In the genomic region with DNA sequence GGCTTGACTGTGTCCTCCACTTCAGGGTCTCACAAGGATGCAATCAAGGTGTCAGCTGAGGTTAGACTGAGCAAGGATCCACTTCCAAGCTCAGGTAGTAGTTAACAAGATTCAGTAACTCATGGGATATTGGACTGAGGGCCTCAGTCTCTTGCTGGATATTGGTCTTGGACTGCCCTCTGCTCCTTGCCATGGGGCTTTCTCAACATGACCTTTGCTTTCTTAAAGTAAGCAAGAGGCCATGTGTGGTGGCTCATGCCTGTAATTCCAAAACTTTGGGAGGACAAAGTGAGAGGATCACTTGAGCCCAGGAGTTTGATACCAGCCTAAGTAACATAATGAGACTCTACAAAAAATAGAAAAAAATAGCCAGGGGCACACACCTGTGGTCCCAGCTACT, we compare ENCODE assay signal across 21 cellular contexts.
DNase-seq lines count a peak whose midpoint lies in the region; ATAC-seq and TF ChIP-seq lines count a peak whose summit lies in the region.
"Had no signal": no experiment of that assay in that cellular context is flagged by ENCODE, and none has a peak within 500 bp of the region (broad histone marks: within the 10 kb centered on the region; RNA-seq: fewer than 3 reads in every experiment).

No MANE protein-coding gene starts in this region.

- no peaks in the 10 kb centered on the region for H3K9me2 ChIP-seq in OCI-LY1 (ENCODE audit: low read depth, low read length)

- no peaks in the 10 kb centered on the region for H3K27me3 Mint-ChIP-seq in activated T-cell treated with anti-CD3 and anti-CD28 coated beads, Interleukin-2, amount 50 U/mL, for 24 hours
- no peaks in the 10 kb centered on the region for H3K27me3 Mint-ChIP-seq in activated naive CD8-positive, alpha-beta T cell treated with anti-CD3 and anti-CD28 coated beads, Interleukin-2, amount 50 U/mL, for 24 hours
- no peaks in the 10 kb centered on the region for H3K27me3 Mint-ChIP-seq in memory B cell

- H3K9me3 ChIP-seq in OCI-LY1 (ENCODE audit: low read length), result no peaks in the 10 kb centered on the region

- ATAC-seq in activated naive CD8-positive, alpha-beta T cell treated with anti-CD3 and anti-CD28 coated beads, Interleukin-2, amount 50 U/mL, for 24 hours, result no peak
- no peak for ATAC-seq in memory B cell (ENCODE audit: low read depth)

- no peak overlapping the region for H3K4me2 ChIP-seq in OCI-LY1 (ENCODE audit: low read length)

- peaks cover 57% of the 10 kb centered on the region for H3K4me1 ChIP-seq in OCI-LY1 (ENCODE audit: insufficient read depth, low read length, severe bottlenecking)

- H3K36me3 ChIP-seq in OCI-LY1 (ENCODE audit: insufficient read depth, low read length), result no peaks in the 10 kb centered on the region

- no peak overlapping the region for H3K4me3 Mint-ChIP-seq in activated T-cell treated with anti-CD3 and anti-CD28 coated beads, Interleukin-2, amount 50 U/mL, for 24 hours
- no peak overlapping the region for H3K4me3 Mint-ChIP-seq in activated naive CD8-positive, alpha-beta T cell treated with anti-CD3 and anti-CD28 coated beads, Interleukin-2, amount 50 U/mL, for 24 hours
- H3K4me3 Mint-ChIP-seq in memory B cell, result no peak overlapping the region
- H3K4me3 Mint-ChIP-seq: CD14-positive monocyte, H9, HFFc6 had no signal

- no peaks in the 10 kb centered on the region for H3F3A ChIP-seq in OCI-LY1 (ENCODE audit: insufficient read depth, low read length)

- H3K9ac ChIP-seq in OCI-LY1 (ENCODE audit: low read length), result no peak overlapping the region
- H3K9ac ChIP-seq: GM23248 had no signal

- H3K4me1 Mint-ChIP-seq in activated T-cell treated with anti-CD3 and anti-CD28 coated beads, Interleukin-2, amount 50 U/mL, for 24 hours (ENCODE audit: low read depth), result peaks cover 68% of the 10 kb centered on the region
- H3K4me1 Mint-ChIP-seq in activated naive CD8-positive, alpha-beta T cell treated with anti-CD3 and anti-CD28 coated beads, Interleukin-2, amount 50 U/mL, for 24 hours, result peaks cover 79% of the 10 kb centered on the region
- H3K4me1 Mint-ChIP-seq in memory B cell, result peaks cover 50% of the 10 kb centered on the region

- DNase-seq in activated T-cell treated with anti-CD3 and anti-CD28 coated beads, Interleukin-2, amount 50 U/mL, for 24 hours, result no peak
- no peak for DNase-seq in activated T-cell treated with anti-CD3 and anti-CD28 coated beads, Interleukin-2, amount 50 U/mL, for 1 hour
- no peak for DNase-seq in activated naive CD8-positive, alpha-beta T cell treated with anti-CD3 and anti-CD28 coated beads, Interleukin-2, amount 50 U/mL, for 24 hours
- DNase-seq in memory B cell (ENCODE audit: low spot score in 2 of 2), result no peak
- no peak for DNase-seq in NCI-H1105 treated with DMSO at 0.1 percent for 48 hours (lab: John Stamatoyannopoulos, UW)
- no peak for DNase-seq in NCI-H524 (lab: John Stamatoyannopoulos, UW)
- DNase-seq in NCI-H510A treated with DMSO at 0.1 percent for 48 hours (lab: John Stamatoyannopoulos, UW), result no peak
- DNase-seq: GM23248, H9, HFFc6, KBM-7, MM.1S, NCI-H1048, NCI-H1436, NCI-H1930, NCI-H2227 treated with DMSO at 0.1 percent for 48 hours, NCI-H510A, NCI-H82, Right ventricle myocardium superior had no signal

- H3K27ac Mint-ChIP-seq in activated T-cell treated with anti-CD3 and anti-CD28 coated beads, Interleukin-2, amount 50 U/mL, for 24 hours, result peak overlapping the region; percentile 15
- H3K27ac Mint-ChIP-seq in activated naive CD8-positive, alpha-beta T cell treated with anti-CD3 and anti-CD28 coated beads, Interleukin-2, amount 50 U/mL, for 24 hours, result peak overlapping the region; percentile 77
- H3K27ac Mint-ChIP-seq in memory B cell, result peak overlapping the region; percentile 48
- H3K27ac Mint-ChIP-seq: H9, HFFc6 had no signal

- H3K27ac ChIP-seq in OCI-LY1 (ENCODE audit: low read depth, low read length, poor library complexity, severe bottlenecking), result peak overlapping the region; percentile 82
- H3K27ac ChIP-seq: GM23248 had no signal

- no peak overlapping the region for H2AFZ ChIP-seq in OCI-LY1 (ENCODE audit: low read length)
- H2AFZ ChIP-seq: GM23248 had no signal

- H3K4me3 ChIP-seq in OCI-LY1 (ENCODE audit: low read depth, low read length, poor library complexity, severe bottlenecking), result no peak overlapping the region
- H3K4me3 ChIP-seq: GM23248 had no signal

- no peaks in the 10 kb centered on the region for H4K20me1 ChIP-seq in OCI-LY1 (ENCODE audit: insufficient read depth, low read length)

- no peak for TF ChIP-seq CTCF in OCI-LY1 (IDR thresholded peaks at IDR 0.05; ENCODE audit: low read length)

- peaks cover 36% of the 10 kb centered on the region for H3K9me3 Mint-ChIP-seq in activated T-cell treated with anti-CD3 and anti-CD28 coated beads, Interleukin-2, amount 50 U/mL, for 24 hours
- H3K9me3 Mint-ChIP-seq in activated naive CD8-positive, alpha-beta T cell treated with anti-CD3 and anti-CD28 coated beads, Interleukin-2, amount 50 U/mL, for 24 hours, result peaks cover 51% of the 10 kb centered on the region
- H3K9me3 Mint-ChIP-seq in memory B cell, result peaks cover 2% of the 10 kb centered on the region
- H3K9me3 Mint-ChIP-seq: H9, HFFc6 had no signal

- H3K79me2 ChIP-seq in OCI-LY1 (ENCODE audit: insufficient read depth, low read length), result no peaks in the 10 kb centered on the region

- H3K27me3 ChIP-seq in OCI-LY1 (ENCODE audit: insufficient read depth, low read length), result no peaks in the 10 kb centered on the region

- peaks cover 44% of the 10 kb centered on the region for H3K36me3 Mint-ChIP-seq in activated T-cell treated with anti-CD3 and anti-CD28 coated beads, Interleukin-2, amount 50 U/mL, for 24 hours (ENCODE audit: low read depth)
- H3K36me3 Mint-ChIP-seq in activated naive CD8-positive, alpha-beta T cell treated with anti-CD3 and anti-CD28 coated beads, Interleukin-2, amount 50 U/mL, for 24 hours (ENCODE audit: low read depth), result peaks cover 45% of the 10 kb centered on the region
- H3K36me3 Mint-ChIP-seq in memory B cell, result peaks cover 7% of the 10 kb centered on the region
- H3K36me3 Mint-ChIP-seq: CD14-positive monocyte had no signal

Comparison
In these comparisons a context has a peak if more than half of its experiments do, and no peak if none do; other contexts are left out.
1. H3K27ac Mint-ChIP-seq: peak in every context shown above with its lines; median percentile 77 in activated naive CD8-positive, alpha-beta T cell treated with anti-CD3 and anti-CD28 coated beads, Interleukin-2, amount 50 U/mL, for 24 hours; 48 in memory B cell; 15 in activated T-cell treated with anti-CD3 and anti-CD28 coated beads, Interleukin-2, amount 50 U/mL, for 24 hours.